ENCODE assay signal across 1 cellular context in the genomic region with DNA sequence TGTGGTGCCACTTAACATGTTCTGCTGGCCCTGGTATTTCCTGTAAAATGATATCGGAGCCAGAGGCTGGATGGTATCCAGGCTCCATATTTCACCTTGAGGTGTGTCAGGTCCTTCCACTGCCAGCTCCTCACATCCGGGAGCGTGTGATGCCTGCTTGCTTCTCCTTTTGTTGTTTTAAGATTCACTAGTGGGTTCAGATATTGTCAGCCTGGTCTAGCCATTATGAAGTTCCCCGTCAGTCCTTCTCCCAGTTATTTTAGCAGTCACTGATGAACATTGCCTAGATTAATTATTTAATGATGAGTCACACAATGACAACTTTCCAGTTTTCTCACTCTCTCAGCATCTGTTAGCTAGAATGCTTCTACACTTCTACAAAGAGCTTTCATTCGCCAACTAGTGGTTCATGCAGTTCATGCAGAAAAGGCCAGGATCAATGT.
TF ChIP-seq lines count a peak whose summit lies in the region.

No MANE protein-coding gene starts in this region.

TF ChIP-seq in SK-N-SH, 30 proteins besides CTCF, POLR2A, EP300 and RAD21 (continued from another document):
- TF ChIP-seq FOXM1 (IDR thresholded peaks at IDR 0.05; ENCODE audit: low read depth) (no peak), SMC3 (IDR thresholded peaks at IDR 0.05; ENCODE audit: low read depth, low read length) (no peak), FOXJ3 (CRISPR knock-in tag; IDR thresholded peaks at IDR 0.05) (no peak), GABPA (IDR thresholded peaks at IDR 0.05; ENCODE audit: low read depth) (no peak), IRF3 (IDR thresholded peaks at IDR 0.05; ENCODE audit: low read depth, low read length) (no peak), REST (IDR thresholded peaks at IDR 0.05; ENCODE audit: low read depth, low read length) (no peak), MXI1 (IDR thresholded peaks at IDR 0.05; ENCODE audit: low read depth, low read length) (no peak)
